26 cellular contexts compared by ENCODE assay signal in genomic region chrX:21266949-21267348, GRCh38.
"Had no signal": no experiment of that assay in that cellular context is flagged by ENCODE, and none has a peak within 500 bp of the region (broad histone marks: within the 10 kb centered on the region; RNA-seq: fewer than 3 reads in every experiment).

No MANE protein-coding gene starts in this region.

- H3K36me3 ChIP-seq: esophagus squamous epithelium, gastroesophageal sphincter, heart left ventricle, lower lobe of right lung had no signal

- H3K4me1 Mint-ChIP-seq: mesothelial cell of epicardium; naive B cell; naive thymus-derived CD8-positive, alpha-beta T cell had no signal

- H3K27ac Mint-ChIP-seq: mesothelial cell of epicardium; naive B cell; naive thymus-derived CD8-positive, alpha-beta T cell had no signal

- FAIRE-seq: endothelial cell of umbilical vein, frontal cortex, islet of Langerhans, keratinocyte had no signal

- H3K4me3 Mint-ChIP-seq: mesothelial cell of epicardium; naive B cell; naive thymus-derived CD8-positive, alpha-beta T cell had no signal

- ATAC-seq: esophagus mucosa; gastroesophageal sphincter; heart left ventricle; left colon; left lobe of liver; left ventricle myocardium superior; mucosa of descending colon; naive thymus-derived CD8-positive, alpha-beta T cell had no signal

- H3K4me1 ChIP-seq: esophagus squamous epithelium, gastroesophageal sphincter, heart left ventricle, lower lobe of right lung had no signal

- DNase-seq: dermis blood vessel endothelial cell; dorsolateral prefrontal cortex; effector CD4-positive, alpha-beta T cell; effector memory CD4-positive, alpha-beta T cell; erythroblast; esophagus squamous epithelium; foreskin fibroblast; heart left ventricle; hippocampal formation; left colon; left ventricle myocardium superior; lower lobe of right lung; mesenchymal stem cell; mucosa of descending colon; naive B cell; naive thymus-derived CD8-positive, alpha-beta T cell had no signal

- H3K4me3 ChIP-seq: coronary artery, dorsolateral prefrontal cortex, esophagus squamous epithelium, gastroesophageal sphincter, heart left ventricle, lower lobe of right lung, mucosa of descending colon had no signal

- H3K9me3 ChIP-seq: gastroesophageal sphincter, lower lobe of right lung, mucosa of descending colon had no signal

- H3K36me3 Mint-ChIP-seq: mesothelial cell of epicardium, naive B cell had no signal

- H3K27me3 Mint-ChIP-seq: naive B cell had no signal

- H3K27ac ChIP-seq: coronary artery, dorsolateral prefrontal cortex, epithelial cell of prostate, esophagus squamous epithelium, gastroesophageal sphincter, heart left ventricle, lower lobe of right lung had no signal

- H3K27me3 ChIP-seq: esophagus squamous epithelium, gastroesophageal sphincter, heart left ventricle had no signal
